ENCODE assay signal across 10 cellular contexts in the genomic region with DNA sequence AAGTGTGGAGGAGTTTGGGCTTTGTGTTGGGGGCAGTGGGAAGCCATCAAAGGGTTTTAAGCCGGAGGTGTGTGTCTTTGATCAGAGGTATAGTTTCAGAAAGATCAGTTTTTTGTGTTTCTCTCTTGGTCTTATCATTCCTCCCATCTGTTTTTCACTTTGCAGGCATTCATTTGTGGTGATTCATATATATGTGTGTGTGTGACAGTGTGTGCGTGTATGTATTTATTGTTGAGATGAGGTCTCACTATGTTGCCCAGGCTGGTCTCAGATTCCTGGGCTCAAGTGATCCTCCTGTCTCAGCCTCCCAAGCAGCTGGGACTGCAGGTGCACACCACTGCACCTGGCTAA. TPM values are rescaled to one million over a fixed set of nuclear protein-coding genes. Genes with fewer than 3 reads are reported as not detected.
DNase-seq lines count a peak whose midpoint lies in the region; ATAC-seq, FAIRE-seq and TF ChIP-seq lines count a peak whose summit lies in the region.
"Had no signal": no experiment of that assay in that cellular context is flagged by ENCODE, and none has a peak within 500 bp of the region (broad histone marks: within the 10 kb centered on the region; RNA-seq: fewer than 3 reads in every experiment).

No MANE protein-coding gene starts in this region.

- TF ChIP-seq EP300 in HepG2 (IDR thresholded peaks at IDR 0.05; ENCODE audit: low read depth in 2 of 2, low read length in 2 of 2) (peak in 1 of 2 experiments; percentile 23; a peak in 1 of 4 replicates), HepG2 (CRISPR knock-in tag; IDR thresholded peaks at IDR 0.05; ENCODE audit: borderline replicate concordance) (no peak)

- H3K27ac Mint-ChIP-seq in HFFc6 = no peak overlapping the region

- H3K36me3 ChIP-seq in A673 (ENCODE audit: insufficient read depth, low read length, poor library complexity, severe bottlenecking) (no peaks in the 10 kb centered on the region), HepG2 (replicated peaks in 1 of 2; ENCODE audit: control insufficient read depth in 1 of 2, insufficient read depth in 2 of 2, low read length in 2 of 2) (no peaks in the 10 kb centered on the region)

- H3K9ac ChIP-seq in HepG2 (ENCODE audit: insufficient read depth, low read depth, low read length) = peak overlapping the region; percentile 95

- no peaks in the 10 kb centered on the region for H3K27me3 ChIP-seq in A673 (replicated peaks; ENCODE audit: insufficient read depth, low read depth, low read length, poor library complexity)
- H3K27me3 ChIP-seq in HepG2 (ENCODE audit: control insufficient read depth in 1 of 2, insufficient read depth in 2 of 2, low read length in 2 of 2) = no peaks in the 10 kb centered on the region; a peak in 1 of 5 replicates

- peaks cover 20% of the 10 kb centered on the region for H3K79me2 ChIP-seq in HepG2 (ENCODE audit: insufficient read depth, low read length)

- WGBS in HepG2 (ENCODE audit: low lambda C conversion rate) = 54% methylated on average over 2 of the region's 2 CpGs

- H2AFZ ChIP-seq in HepG2 (ENCODE audit: low read length) = no peak overlapping the region

- peak overlapping the region; percentile 98 for H3K4me2 ChIP-seq in HepG2 (ENCODE audit: low read depth, low read length)

- H4K20me1 ChIP-seq in HepG2 (ENCODE audit: insufficient read depth, low read length) = no peaks in the 10 kb centered on the region

- H3K9me3 Mint-ChIP-seq in HFFc6 = no peaks in the 10 kb centered on the region

- H3K4me1 ChIP-seq in A673 (ENCODE audit: insufficient read depth, low read length, poor library complexity, severe bottlenecking) (peaks cover 6% of the 10 kb centered on the region), HepG2 (ENCODE audit: insufficient read depth, low read length) (peaks cover 58% of the 10 kb centered on the region)

- TF ChIP-seq RAD21 in HepG2 (CRISPR knock-in tag; IDR thresholded peaks at IDR 0.05) = no peak

- TF ChIP-seq CTCF in A673 (conservative IDR thresholded peaks at IDR 0.05; ENCODE audit: low read depth, low read length) (no peak), HFFc6 (IDR thresholded peaks at IDR 0.05) (no peak), astrocyte of the cerebellum (IDR thresholded peaks at IDR 0.05; ENCODE audit: low read depth, low read length, missing control alignments) (no peak), HepG2 (CRISPR knock-in tag; IDR thresholded peaks at IDR 0.05) (no peak)

- POLR2A ChIA-PET in A673 (lab: Charles Lee; ENCODE audit: low non-redundant PET) (no interaction called here), HepG2 (lab: Yijun Ruan, JAX) (interaction anchor here (3.2 kb wide), 1 partner anchor 11 kb away, joined by 24 read pairs; a partner anchor contains a TSS)

- peaks cover 8% of the 10 kb centered on the region for H3K4me1 Mint-ChIP-seq in HFFc6 (ENCODE audit: low read depth)

- H3K27ac ChIP-seq in A673 (ENCODE audit: low read depth, low read length, poor library complexity, severe bottlenecking) (no peak overlapping the region), HepG2 (ENCODE audit: extremely low read length, insufficient read depth, low read length) (peak overlapping the region; percentile 87)

- peaks cover 3% of the 10 kb centered on the region for H3K27me3 Mint-ChIP-seq in HFFc6 (ENCODE audit: insufficient read depth)

- H3K9me3 ChIP-seq in A673 (ENCODE audit: low read depth, low read length, poor library complexity, severe bottlenecking) (no peaks in the 10 kb centered on the region), HepG2 (ENCODE audit: low read length) (no peaks in the 10 kb centered on the region)

- intact Hi-C loops in A673 (cut with micrococcal nuclease; ENCODE audit: unreplicated experiment) (no loop called here), HepG2 (cut with micrococcal nuclease; ENCODE audit: unreplicated experiment) (loop anchor here (1.0 kb wide), 1 partner anchor 77 kb away; no protein-coding TSS in a partner anchor)

- BruUV-seq in A673 (replicated peaks; lab: Mats Ljungman, UMichigan) (no TSS peak), HepG2 (replicated peaks; lab: Mats Ljungman, UMichigan) (no TSS peak)

- no peak for TF ChIP-seq POLR2A in HepG2 (IDR thresholded peaks at IDR 0.05; ENCODE audit: insufficient read depth in 1 of 2, low read depth in 2 of 2, low read length in 2 of 2)

- no peak overlapping the region for H3K4me3 Mint-ChIP-seq in HFFc6

- peak overlapping the region; percentile 93 for H3K4me3 ChIP-seq in A673 (ENCODE audit: low read depth, low read length, poor library complexity, severe bottlenecking)
- H3K4me3 ChIP-seq in astrocyte of the cerebellum (ENCODE audit: low read depth, low read length) = peak overlapping the region; percentile 67
- H3K4me3 ChIP-seq in HepG2 (replicated peaks in 1 of 3; ENCODE audit: insufficient read depth in 1 of 3, low read depth in 2 of 3, low read length in 3 of 3) = peak overlapping the region; percentile 74 to 99 (median 83)

- DNase-seq in A673 (ENCODE audit: low spot score) (no peak), HFFc6 (peak; percentile 58), astrocyte of the cerebellum (ENCODE audit: low read depth) (no peak), HepG2 (ENCODE audit: low spot score) (peak; percentile 58), NCI-H1048 (lab: John Stamatoyannopoulos, UW) (no peak), NCI-H1417 (lab: John Stamatoyannopoulos, UW) (no peak)
- DNase-seq in stimulated activated CD4-positive, alpha-beta T cell treated with anti-CD3 and anti-CD28 coated beads, Interleukin-2, amount 100 ng/mL, for 24 hours = no peak
- DNase-seq: NCI-H748 treated with DMSO at 0.1 percent for 48 hours had no signal

- in situ Hi-C loops in astrocyte of the cerebellum (cut with HindIII; ENCODE audit: low sequenced_read_pairs) (loop anchor here (10.0 kb wide), 1 partner anchor 82 kb away; no protein-coding TSS in a partner anchor), HepG2 (cut with HindIII; ENCODE audit: extremely low pct_ligation_motif_present, low pct_unique_long_range_greater_than_20kb) (no loop called here)

- CTCF ChIA-PET in A673 (lab: Charles Lee) (no interaction called here), HepG2 (lab: Yijun Ruan, JAX; ENCODE audit: low intra/inter-chr PET ratio, low total read pairs) (interaction anchor here (0.9 to 2.0 kb wide), 2 partner anchors 77 to 78 kb away, joined by 3 to 11 read pairs; no protein-coding TSS in a partner anchor)

- no peak for FAIRE-seq in HepG2 (lab: Jason Lieb, UNC)
- FAIRE-seq: G401.6 had no signal

- ATAC-seq in HepG2 (no peak), GM18907 (IDR thresholded peaks at IDR 0.05; ENCODE audit: unreplicated experiment) (no peak)

- no peaks in the 10 kb centered on the region for H3K36me3 Mint-ChIP-seq in HFFc6 (ENCODE audit: low read depth)

RNA-seq across cellular contexts. Expression of a gene that starts 11.1 kb away (rescaled TPM):
- total RNA-seq in A673 (2021) (48.7 and 50.5 TPM in 2 replicates), HepG2 (2016; rRNA removed; fragmentation: Illumina TruSeq; extraction: Trizol) (53.5 and 82.0 TPM in 2 replicates)
- 100 to 1,000 TPM; 161 to 219 (median 188) TPM for total RNA-seq in HFFc6 (2021; fragmentation: NEBNext Ultra II Directional; extraction: Animal tissue kit (Norgen Biotek cat#: 25700))
- 18.2 and 23.6 TPM in 2 replicates for total RNA-seq in HepG2 (2016; cell fraction: cytosol; rRNA removed; fragmentation: Illumina TruSeq; extraction: Trizol; ENCODE audit: low read depth)
- total RNA-seq in HepG2 (2016; cell fraction: insoluble cytoplasmic fraction; rRNA removed; fragmentation: Illumina TruSeq; extraction: Trizol) = 60.4 and 86.2 TPM in 2 replicates
- 40.1 and 41.9 TPM in 2 replicates for total RNA-seq in HepG2 (2016; cell fraction: membrane; rRNA removed; fragmentation: Illumina TruSeq; extraction: Trizol)
- 61.2 and 69.4 TPM in 2 replicates for total RNA-seq in HepG2 (2016; cell fraction: nucleus; rRNA removed; fragmentation: Illumina TruSeq; extraction: Trizol)
- polyA plus RNA-seq in HepG2 (2011; rRNA removed) = 208 and 226 TPM in 2 replicates
- polyA plus RNA-seq in HepG2 (2011; cell fraction: cytosol; rRNA removed) = 233 and 277 TPM in 2 replicates
- 99.3 and 112 TPM in 2 replicates for polyA plus RNA-seq in HepG2 (2011; cell fraction: nucleus; rRNA removed)
- polyA plus RNA-seq in HepG2 (2012) = 113 and 127 TPM in 2 replicates
- 14.1 and 17.6 TPM in 2 replicates for polyA plus RNA-seq in HepG2 (2016; cell fraction: cytosol; fragmentation: Illumina TruSeq; extraction: Trizol; ENCODE audit: low read depth)
- polyA plus RNA-seq in HepG2 (2016; cell fraction: insoluble cytoplasmic fraction; fragmentation: Illumina TruSeq; extraction: Trizol; ENCODE audit: low read depth) = 45.2 and 48.0 TPM in 2 replicates
- polyA plus RNA-seq in HepG2 (2016; cell fraction: membrane; fragmentation: Illumina TruSeq; extraction: Trizol; ENCODE audit: low read depth) = 24.9 and 28.0 TPM in 2 replicates
- polyA plus RNA-seq in HepG2 (2016; cell fraction: nucleus; fragmentation: Illumina TruSeq; extraction: Trizol; ENCODE audit: insufficient read depth, low read depth) = 80.9 and 84.6 TPM in 2 replicates
- polyA minus RNA-seq in HepG2 (2011; rRNA and poly(A)+ RNA removed; ENCODE audit: low replicate concordance) = 441 and 695 TPM in 2 replicates
- 196 and 254 TPM in 2 replicates for polyA minus RNA-seq in HepG2 (2011; cell fraction: cytosol; rRNA and poly(A)+ RNA removed)
- polyA minus RNA-seq in HepG2 (2011; cell fraction: nucleus; rRNA and poly(A)+ RNA removed) = 98.0 and 139 TPM in 2 replicates

RNA-seq across cellular contexts. Expression of a gene that starts 49.4 kb away (rescaled TPM):
- 58.5 and 64.9 TPM in 2 replicates for total RNA-seq in A673 (2021)
- 10 to 100 TPM; 35.5 to 57.6 (median 52.0) TPM for total RNA-seq in HFFc6 (2021; fragmentation: NEBNext Ultra II Directional; extraction: Animal tissue kit (Norgen Biotek cat#: 25700))
- total RNA-seq in HepG2 (2016; rRNA removed; fragmentation: Illumina TruSeq; extraction: Trizol) = 44.5 and 47.6 TPM in 2 replicates
- 153 and 165 TPM in 2 replicates for total RNA-seq in HepG2 (2016; cell fraction: cytosol; rRNA removed; fragmentation: Illumina TruSeq; extraction: Trizol; ENCODE audit: low read depth)
- total RNA-seq in HepG2 (2016; cell fraction: insoluble cytoplasmic fraction; rRNA removed; fragmentation: Illumina TruSeq; extraction: Trizol) = 46.5 and 47.5 TPM in 2 replicates
- total RNA-seq in HepG2 (2016; cell fraction: membrane; rRNA removed; fragmentation: Illumina TruSeq; extraction: Trizol) = 152 and 172 TPM in 2 replicates
- total RNA-seq in HepG2 (2016; cell fraction: nucleus; rRNA removed; fragmentation: Illumina TruSeq; extraction: Trizol) = 15.9 and 17.5 TPM in 2 replicates
- 30.8 and 31.0 TPM in 2 replicates for polyA plus RNA-seq in HepG2 (2011; rRNA removed)
- polyA plus RNA-seq in HepG2 (2011; cell fraction: cytosol; rRNA removed) = 38.5 and 44.2 TPM in 2 replicates
- polyA plus RNA-seq in HepG2 (2011; cell fraction: nucleus; rRNA removed) = 16.9 and 18.1 TPM in 2 replicates
- 31.8 and 34.8 TPM in 2 replicates for polyA plus RNA-seq in HepG2 (2012)
- polyA plus RNA-seq in HepG2 (2016; cell fraction: cytosol; fragmentation: Illumina TruSeq; extraction: Trizol; ENCODE audit: low read depth) = 204 and 234 TPM in 2 replicates
- polyA plus RNA-seq in HepG2 (2016; cell fraction: insoluble cytoplasmic fraction; fragmentation: Illumina TruSeq; extraction: Trizol; ENCODE audit: low read depth) = 54.1 and 61.3 TPM in 2 replicates
- 173 and 198 TPM in 2 replicates for polyA plus RNA-seq in HepG2 (2016; cell fraction: membrane; fragmentation: Illumina TruSeq; extraction: Trizol; ENCODE audit: low read depth)
- polyA plus RNA-seq in HepG2 (2016; cell fraction: nucleus; fragmentation: Illumina TruSeq; extraction: Trizol; ENCODE audit: insufficient read depth, low read depth) = 31.1 and 35.7 TPM in 2 replicates
- 5.9 and 22.6 TPM in 2 replicates for polyA minus RNA-seq in HepG2 (2011; rRNA and poly(A)+ RNA removed; ENCODE audit: low replicate concordance)
- polyA minus RNA-seq in HepG2 (2011; cell fraction: cytosol; rRNA and poly(A)+ RNA removed) = 13.4 and 14.9 TPM in 2 replicates
- 9.3 and 9.9 TPM in 2 replicates for polyA minus RNA-seq in HepG2 (2011; cell fraction: nucleus; rRNA and poly(A)+ RNA removed)

RNA-seq across cellular contexts. Expression of a gene that starts 57.3 kb away (rescaled TPM):
- total RNA-seq in A673 (2021) (14.3 and 14.6 TPM in 2 replicates), HepG2 (2016; rRNA removed; fragmentation: Illumina TruSeq; extraction: Trizol) (18.8 and 25.0 TPM in 2 replicates)
- total RNA-seq in HFFc6 (2021; fragmentation: NEBNext Ultra II Directional; extraction: Animal tissue kit (Norgen Biotek cat#: 25700)) = 10 to 100 TPM; 28.7 to 38.7 (median 35.2) TPM
- 5.5 and 6.4 TPM in 2 replicates for total RNA-seq in HepG2 (2016; cell fraction: cytosol; rRNA removed; fragmentation: Illumina TruSeq; extraction: Trizol; ENCODE audit: low read depth)
- total RNA-seq in HepG2 (2016; cell fraction: insoluble cytoplasmic fraction; rRNA removed; fragmentation: Illumina TruSeq; extraction: Trizol) = 18.9 and 20.5 TPM in 2 replicates
- total RNA-seq in HepG2 (2016; cell fraction: membrane; rRNA removed; fragmentation: Illumina TruSeq; extraction: Trizol) = 9.4 and 11.1 TPM in 2 replicates
- total RNA-seq in HepG2 (2016; cell fraction: nucleus; rRNA removed; fragmentation: Illumina TruSeq; extraction: Trizol) = 12.8 and 13.9 TPM in 2 replicates
- polyA plus RNA-seq in HepG2 (2011; rRNA removed) = 4.3 and 6.5 TPM in 2 replicates
- polyA plus RNA-seq in HepG2 (2011; cell fraction: cytosol; rRNA removed) = 2.9 and 4.0 TPM in 2 replicates
- polyA plus RNA-seq in HepG2 (2011; cell fraction: nucleus; rRNA removed) = 7.3 and 9.9 TPM in 2 replicates
- polyA plus RNA-seq in HepG2 (2012) = 6.4 and 9.2 TPM in 2 replicates
- polyA plus RNA-seq in HepG2 (2016; cell fraction: cytosol; fragmentation: Illumina TruSeq; extraction: Trizol; ENCODE audit: low read depth) = 0.79 and 1.3 TPM in 2 replicates
- 16.0 and 18.5 TPM in 2 replicates for polyA plus RNA-seq in HepG2 (2016; cell fraction: insoluble cytoplasmic fraction; fragmentation: Illumina TruSeq; extraction: Trizol; ENCODE audit: low read depth)
- polyA plus RNA-seq in HepG2 (2016; cell fraction: membrane; fragmentation: Illumina TruSeq; extraction: Trizol; ENCODE audit: low read depth) = 3.7 and 4.2 TPM in 2 replicates
- 19.0 and 22.5 TPM in 2 replicates for polyA plus RNA-seq in HepG2 (2016; cell fraction: nucleus; fragmentation: Illumina TruSeq; extraction: Trizol; ENCODE audit: insufficient read depth, low read depth)
- 13.1 and 21.0 TPM in 2 replicates for polyA minus RNA-seq in HepG2 (2011; rRNA and poly(A)+ RNA removed; ENCODE audit: low replicate concordance)
- polyA minus RNA-seq in HepG2 (2011; cell fraction: cytosol; rRNA and poly(A)+ RNA removed) = 5.7 and 6.9 TPM in 2 replicates
- 6.1 and 6.7 TPM in 2 replicates for polyA minus RNA-seq in HepG2 (2011; cell fraction: nucleus; rRNA and poly(A)+ RNA removed)

Comparison
In these comparisons a context has a peak if more than half of its experiments do, and no peak if none do; other contexts are left out.
1. DNase-seq: peak in HFFc6 (single experiment) and HepG2 (single experiment); none in A673 (single experiment), astrocyte of the cerebellum (single experiment), NCI-H1048 (single experiment), stimulated activated CD4-positive, alpha-beta T cell treated with anti-CD3 and anti-CD28 coated beads, Interleukin-2, amount 100 ng/mL, for 24 hours (0 of 2) and NCI-H1417 (0 of 3).
2. Peak in every context shown above with its lines, with median percentiles within 50 percentile points of each other: H3K4me3 ChIP-seq.